In genomic region chr3:99817437-99818240, GRCh38 we compare ENCODE assay signal across 8 cellular contexts. TPM values are rescaled to one million over a fixed set of nuclear protein-coding genes. Genes with fewer than 3 reads are reported as not detected.
DNase-seq lines count a peak whose midpoint lies in the region; ATAC-seq and TF ChIP-seq lines count a peak whose summit lies in the region.

Gene CMSS1, plus strand, starts transcription at chr3:99817862.

- H3K36me3 ChIP-seq in BLaER1 treated with 17β-estradiol and CSF1 and Interleukin-3, amounts not matched to agents 10 nM and 100 nM = peaks cover 0 to 20% (median 0%) of the 10 kb centered on the region in 11 experiments; a peak in 6 of 22 replicates
- no peaks in the 10 kb centered on the region for H3K36me3 ChIP-seq in colonic mucosa

- H3K4me3 ChIP-seq in BLaER1 treated with 17β-estradiol and CSF1 and Interleukin-3, amounts not matched to agents 10 nM and 100 nM = peak within 1 kb of the TSS; percentile 64 to 78 (median 74)
- peak within 1 kb of the TSS; percentile 86 for H3K4me3 ChIP-seq in colonic mucosa

- intact Hi-C loops in colonic mucosa (cut with DNase I) = no loop called here

- no peak for TF ChIP-seq CTCF in colonic mucosa (IDR thresholded peaks at IDR 0.05)

- no peaks in the 10 kb centered on the region for H3K27me3 ChIP-seq in BLaER1 treated with 17β-estradiol and CSF1 and Interleukin-3, amounts not matched to agents 10 nM and 100 nM
- H3K27me3 ChIP-seq in colonic mucosa (no peaks in the 10 kb centered on the region), layer of hippocampus (ENCODE audit: control insufficient read depth, insufficient read depth, low read length) (no peaks in the 10 kb centered on the region)

- ATAC-seq in HG03460 (IDR thresholded peaks at IDR 0.05; ENCODE audit: unreplicated experiment) = peak; percentile 98

- peaks cover 14 to 24% (median 20%) of the 10 kb centered on the region in 10 experiments for H3K4me1 ChIP-seq in BLaER1 treated with 17β-estradiol and CSF1 and Interleukin-3, amounts not matched to agents 10 nM and 100 nM
- peaks cover 7% of the 10 kb centered on the region for H3K4me1 ChIP-seq in colonic mucosa

- H3K9ac ChIP-seq in BLaER1 treated with 17β-estradiol and CSF1 and Interleukin-3, amounts not matched to agents 10 nM and 100 nM = peak within 1 kb of the TSS; percentile 78 to 95 (median 92)
- peak within 1 kb of the TSS; percentile 81 to 87 for H3K9ac ChIP-seq in colonic mucosa (ENCODE audit: low read depth in 2 of 2, low read length in 2 of 2)

- H4K20me1 ChIP-seq in BLaER1 treated with 17β-estradiol and CSF1 and Interleukin-3, amounts not matched to agents 10 nM and 100 nM = peaks cover 0 to 34% (median 11%) of the 10 kb centered on the region in 11 experiments; a peak in 10 of 22 replicates

- peak; percentile 65 for DNase-seq in GM19240 (ENCODE audit: insufficient read length, low spot score)
- peak; percentile 81 to 93 for DNase-seq in NCI-H526 (lab: John Stamatoyannopoulos, UW)
- DNase-seq in activated CD4-positive, alpha-beta T cell treated with anti-CD3 and anti-CD28 coated beads for 48 hours = peak; percentile 98
- peak; percentile 95 for DNase-seq in colonic mucosa
- peak; percentile 95 to 98 for DNase-seq in stimulated activated CD4-positive, alpha-beta T cell treated with anti-CD3 and anti-CD28 coated beads, Interleukin-1b, Interleukin-23, amount 100 ng/mL, for 4 hours (ENCODE audit: low read depth in 2 of 2)

- peak within 1 kb of the TSS; percentile 80 to 95 (median 87) for H3K4me2 ChIP-seq in BLaER1 treated with 17β-estradiol and CSF1 and Interleukin-3, amounts not matched to agents 10 nM and 100 nM

- H3K27ac ChIP-seq in BLaER1 treated with 17β-estradiol and CSF1 and Interleukin-3, amounts not matched to agents 10 nM and 100 nM = peak within 1 kb of the TSS; percentile 84 to 97 (median 94)
- H3K27ac ChIP-seq in colonic mucosa = peak within 1 kb of the TSS; percentile 89
- peak within 1 kb of the TSS; percentile 84 for H3K27ac ChIP-seq in layer of hippocampus (ENCODE audit: low read depth, low read length)

- peaks cover 0 to 7% (median 0%) of the 10 kb centered on the region in 11 experiments; a peak in 4 of 22 replicates for H3K9me3 ChIP-seq in BLaER1 treated with 17β-estradiol and CSF1 and Interleukin-3, amounts not matched to agents 10 nM and 100 nM (replicated peaks in 1 of 11)
- no peaks in the 10 kb centered on the region for H3K9me3 ChIP-seq in colonic mucosa

RNA-seq across cellular contexts. Expression of gene CMSS1, which starts in this region (rescaled TPM):
- total RNA-seq in colonic mucosa = 10 to 100 TPM; 10.7 to 24.7 TPM

Comparison
In these comparisons a context has a peak if more than half of its experiments do, and no peak if none do; other contexts are left out.
1. Peak in every context shown above with its lines: DNase-seq, ATAC-seq, H3K4me3 ChIP-seq and H3K27ac ChIP-seq.